In genomic region chr1:188715566-188715965, GRCh38 we compare ENCODE assay signal across 1 cellular context.
TF ChIP-seq lines count a peak whose summit lies in the region.

No MANE protein-coding gene starts in this region.

TF ChIP-seq in HCT116, 20 proteins besides CTCF, POLR2A, EP300 and RAD21 (continued from another document):
- TF ChIP-seq, protein P1, sequence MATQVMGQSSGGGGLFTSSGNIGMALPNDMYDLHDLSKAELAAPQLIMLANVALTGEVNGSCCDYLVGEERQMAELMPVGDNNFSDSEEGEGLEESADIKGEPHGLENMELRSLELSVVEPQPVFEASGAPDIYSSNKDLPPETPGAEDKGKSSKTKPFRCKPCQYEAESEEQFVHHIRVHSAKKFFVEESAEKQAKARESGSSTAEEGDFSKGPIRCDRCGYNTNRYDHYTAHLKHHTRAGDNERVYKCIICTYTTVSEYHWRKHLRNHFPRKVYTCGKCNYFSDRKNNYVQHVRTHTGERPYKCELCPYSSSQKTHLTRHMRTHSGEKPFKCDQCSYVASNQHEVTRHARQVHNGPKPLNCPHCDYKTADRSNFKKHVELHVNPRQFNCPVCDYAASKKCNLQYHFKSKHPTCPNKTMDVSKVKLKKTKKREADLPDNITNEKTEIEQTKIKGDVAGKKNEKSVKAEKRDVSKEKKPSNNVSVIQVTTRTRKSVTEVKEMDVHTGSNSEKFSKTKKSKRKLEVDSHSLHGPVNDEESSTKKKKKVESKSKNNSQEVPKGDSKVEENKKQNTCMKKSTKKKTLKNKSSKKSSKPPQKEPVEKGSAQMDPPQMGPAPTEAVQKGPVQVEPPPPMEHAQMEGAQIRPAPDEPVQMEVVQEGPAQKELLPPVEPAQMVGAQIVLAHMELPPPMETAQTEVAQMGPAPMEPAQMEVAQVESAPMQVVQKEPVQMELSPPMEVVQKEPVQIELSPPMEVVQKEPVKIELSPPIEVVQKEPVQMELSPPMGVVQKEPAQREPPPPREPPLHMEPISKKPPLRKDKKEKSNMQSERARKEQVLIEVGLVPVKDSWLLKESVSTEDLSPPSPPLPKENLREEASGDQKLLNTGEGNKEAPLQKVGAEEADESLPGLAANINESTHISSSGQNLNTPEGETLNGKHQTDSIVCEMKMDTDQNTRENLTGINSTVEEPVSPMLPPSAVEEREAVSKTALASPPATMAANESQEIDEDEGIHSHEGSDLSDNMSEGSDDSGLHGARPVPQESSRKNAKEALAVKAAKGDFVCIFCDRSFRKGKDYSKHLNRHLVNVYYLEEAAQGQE (IDR thresholded peaks at IDR 0.05; ENCODE audit: low read depth), result no peak
- no peak for TF ChIP-seq FOSL1 (IDR thresholded peaks at IDR 0.05; ENCODE audit: low read depth)
